In genomic region chr16:88692861-88693260, GRCh38 we compare ENCODE assay signal across 17 cellular contexts. TPM values are rescaled to one million over a fixed set of nuclear protein-coding genes. Genes with fewer than 3 reads are reported as not detected.
DNase-seq lines count a peak whose midpoint lies in the region; ATAC-seq and TF ChIP-seq lines count a peak whose summit lies in the region.
"Had no signal": no experiment of that assay in that cellular context is flagged by ENCODE, and none has a peak within 500 bp of the region (broad histone marks: within the 10 kb centered on the region; RNA-seq: fewer than 3 reads in every experiment).

No MANE protein-coding gene starts in this region.

- no peaks in the 10 kb centered on the region for H3K36me3 ChIP-seq in uterus

- intact Hi-C loops in activated CD4-positive, alpha-beta T cell treated with anti-CD3 and anti-CD28 coated beads, Interleukin-2, amount 10 ng/mL, durations not matched to agents 24 days and 14 days (cut with micrococcal nuclease), result no loop called here
- intact Hi-C loops in uterus (cut with DNase I; ENCODE audit: low total_unique reads), result no loop called here

- DNase-seq in activated CD4-positive, alpha-beta T cell treated with anti-CD3 and anti-CD28 coated beads, Interleukin-2, amount 10 ng/mL, durations not matched to agents 24 days and 14 days, result no peak
- DNase-seq in activated CD4-positive, alpha-beta T cell treated with anti-CD3 and anti-CD28 coated beads, Interleukin-2, amount 50 U/mL, for 1 hour, result no peak
- no peak for DNase-seq in activated naive CD8-positive, alpha-beta T cell treated with anti-CD3 and anti-CD28 coated beads, Interleukin-2, amount 10 ng/mL, durations not matched to agents 7 days and 5 days
- DNase-seq in activated naive CD8-positive, alpha-beta T cell treated with anti-CD3 and anti-CD28 coated beads for 36 hours, result no peak
- no peak for DNase-seq in stimulated activated effector memory CD8-positive, alpha-beta T cell treated with anti-CD3 and anti-CD28 coated beads, Interleukin-12 subunit alpha, Interleukin-12 subunit beta, amount 100 ng/mL, for 72 hours (ENCODE audit: low spot score in 2 of 2)
- no peak for DNase-seq in NCI-H1092 (lab: John Stamatoyannopoulos, UW)
- no peak for DNase-seq in uterus
- DNase-seq: 8988T, DMS79 treated with DMSO at 0.1 percent for 48 hours, HCEC 1CT, Karpas-422, NCI-H1930, NCI-H2171, NCI-H774 had no signal

- H3K9me3 ChIP-seq in uterus, result no peaks in the 10 kb centered on the region

- TF ChIP-seq CTCF in uterus (IDR thresholded peaks at IDR 0.05), result no peak

- peaks cover 5% of the 10 kb centered on the region for H3K36me3 Mint-ChIP-seq in activated CD4-positive, alpha-beta T cell treated with anti-CD3 and anti-CD28 coated beads, Interleukin-2, amount 10 ng/mL, durations not matched to agents 24 days and 14 days (ENCODE audit: low read depth)
- peaks cover 7% of the 10 kb centered on the region for H3K36me3 Mint-ChIP-seq in activated naive CD8-positive, alpha-beta T cell treated with anti-CD3 and anti-CD28 coated beads, Interleukin-2, amount 10 ng/mL, durations not matched to agents 7 days and 5 days
- peaks cover 4% of the 10 kb centered on the region for H3K36me3 Mint-ChIP-seq in activated naive CD8-positive, alpha-beta T cell treated with anti-CD3 and anti-CD28 coated beads for 36 hours
- H3K36me3 Mint-ChIP-seq in activated T-helper 17 cell treated with anti-CD3 and anti-CD28 coated beads, Interleukin-2, amount 50 U/mL, for 72 hours (ENCODE audit: low read depth), result peaks cover 8% of the 10 kb centered on the region
- H3K36me3 Mint-ChIP-seq in stimulated activated effector memory CD8-positive, alpha-beta T cell treated with anti-CD3 and anti-CD28 coated beads, Interleukin-12 subunit alpha, Interleukin-12 subunit beta, amount 100 ng/mL, for 72 hours, result peaks cover 26% of the 10 kb centered on the region

- H3K4me1 Mint-ChIP-seq in activated CD4-positive, alpha-beta T cell treated with anti-CD3 and anti-CD28 coated beads, Interleukin-2, amount 10 ng/mL, durations not matched to agents 24 days and 14 days, result peaks cover 43% of the 10 kb centered on the region
- peaks cover 35% of the 10 kb centered on the region for H3K4me1 Mint-ChIP-seq in activated naive CD8-positive, alpha-beta T cell treated with anti-CD3 and anti-CD28 coated beads, Interleukin-2, amount 10 ng/mL, durations not matched to agents 7 days and 5 days
- peaks cover 29% of the 10 kb centered on the region for H3K4me1 Mint-ChIP-seq in activated naive CD8-positive, alpha-beta T cell treated with anti-CD3 and anti-CD28 coated beads for 36 hours
- H3K4me1 Mint-ChIP-seq in activated T-helper 17 cell treated with anti-CD3 and anti-CD28 coated beads, Interleukin-2, amount 50 U/mL, for 72 hours, result peaks cover 7% of the 10 kb centered on the region
- peaks cover 36% of the 10 kb centered on the region for H3K4me1 Mint-ChIP-seq in stimulated activated effector memory CD8-positive, alpha-beta T cell treated with anti-CD3 and anti-CD28 coated beads, Interleukin-12 subunit alpha, Interleukin-12 subunit beta, amount 100 ng/mL, for 72 hours

- H3K27me3 ChIP-seq in uterus, result peaks cover 0 to 6% of the 10 kb centered on the region in 2 donors

- TF ChIP-seq POLR2A in uterus (IDR thresholded peaks at IDR 0.05), result no peak

- POLR2A ChIA-PET in activated naive CD8-positive, alpha-beta T cell treated with anti-CD3 and anti-CD28 coated beads, Interleukin-2, amount 10 ng/mL, durations not matched to agents 7 days and 5 days (lab: Charles Lee), result interaction anchor here (0.6 to 4.0 kb wide), 8 partner anchors 8 to 102 kb away, joined by 3 to 45 read pairs (median 4); partner anchors contain the start of genes CTU2, CYBA, MVD and RNF166

- H3K27ac Mint-ChIP-seq in activated CD4-positive, alpha-beta T cell treated with anti-CD3 and anti-CD28 coated beads, Interleukin-2, amount 10 ng/mL, durations not matched to agents 24 days and 14 days, result peak overlapping the region; percentile 20
- peak overlapping the region; percentile 90 for H3K27ac Mint-ChIP-seq in activated naive CD8-positive, alpha-beta T cell treated with anti-CD3 and anti-CD28 coated beads, Interleukin-2, amount 10 ng/mL, durations not matched to agents 7 days and 5 days
- no peak overlapping the region for H3K27ac Mint-ChIP-seq in activated naive CD8-positive, alpha-beta T cell treated with anti-CD3 and anti-CD28 coated beads for 36 hours
- peak overlapping the region; percentile 57 for H3K27ac Mint-ChIP-seq in activated T-helper 17 cell treated with anti-CD3 and anti-CD28 coated beads, Interleukin-2, amount 50 U/mL, for 72 hours
- peak overlapping the region; percentile 63 for H3K27ac Mint-ChIP-seq in stimulated activated effector memory CD8-positive, alpha-beta T cell treated with anti-CD3 and anti-CD28 coated beads, Interleukin-12 subunit alpha, Interleukin-12 subunit beta, amount 100 ng/mL, for 72 hours

- H3K4me3 ChIP-seq in uterus, result no peak overlapping the region

- peak overlapping the region; percentile 30 for H3K4me3 Mint-ChIP-seq in activated CD4-positive, alpha-beta T cell treated with anti-CD3 and anti-CD28 coated beads, Interleukin-2, amount 10 ng/mL, durations not matched to agents 24 days and 14 days
- H3K4me3 Mint-ChIP-seq in activated naive CD8-positive, alpha-beta T cell treated with anti-CD3 and anti-CD28 coated beads, Interleukin-2, amount 10 ng/mL, durations not matched to agents 7 days and 5 days, result peak overlapping the region; percentile 68
- H3K4me3 Mint-ChIP-seq in activated naive CD8-positive, alpha-beta T cell treated with anti-CD3 and anti-CD28 coated beads for 36 hours, result no peak overlapping the region
- H3K4me3 Mint-ChIP-seq in activated T-helper 17 cell treated with anti-CD3 and anti-CD28 coated beads, Interleukin-2, amount 50 U/mL, for 72 hours, result peak overlapping the region; percentile 43
- H3K4me3 Mint-ChIP-seq in stimulated activated effector memory CD8-positive, alpha-beta T cell treated with anti-CD3 and anti-CD28 coated beads, Interleukin-12 subunit alpha, Interleukin-12 subunit beta, amount 100 ng/mL, for 72 hours, result peak overlapping the region; percentile 26

- H3K27me3 Mint-ChIP-seq in activated CD4-positive, alpha-beta T cell treated with anti-CD3 and anti-CD28 coated beads, Interleukin-2, amount 10 ng/mL, durations not matched to agents 24 days and 14 days, result no peaks in the 10 kb centered on the region
- peaks cover 1% of the 10 kb centered on the region for H3K27me3 Mint-ChIP-seq in activated naive CD8-positive, alpha-beta T cell treated with anti-CD3 and anti-CD28 coated beads, Interleukin-2, amount 10 ng/mL, durations not matched to agents 7 days and 5 days
- H3K27me3 Mint-ChIP-seq in activated naive CD8-positive, alpha-beta T cell treated with anti-CD3 and anti-CD28 coated beads for 36 hours, result no peaks in the 10 kb centered on the region
- no peaks in the 10 kb centered on the region for H3K27me3 Mint-ChIP-seq in activated T-helper 17 cell treated with anti-CD3 and anti-CD28 coated beads, Interleukin-2, amount 50 U/mL, for 72 hours

- no peaks in the 10 kb centered on the region for H3K4me1 ChIP-seq in uterus

- H3K9me3 Mint-ChIP-seq in activated CD4-positive, alpha-beta T cell treated with anti-CD3 and anti-CD28 coated beads, Interleukin-2, amount 10 ng/mL, durations not matched to agents 24 days and 14 days, result no peaks in the 10 kb centered on the region
- no peaks in the 10 kb centered on the region for H3K9me3 Mint-ChIP-seq in activated naive CD8-positive, alpha-beta T cell treated with anti-CD3 and anti-CD28 coated beads, Interleukin-2, amount 10 ng/mL, durations not matched to agents 7 days and 5 days
- H3K9me3 Mint-ChIP-seq in activated naive CD8-positive, alpha-beta T cell treated with anti-CD3 and anti-CD28 coated beads for 36 hours, result no peaks in the 10 kb centered on the region
- no peaks in the 10 kb centered on the region for H3K9me3 Mint-ChIP-seq in activated T-helper 17 cell treated with anti-CD3 and anti-CD28 coated beads, Interleukin-2, amount 50 U/mL, for 72 hours
- no peaks in the 10 kb centered on the region for H3K9me3 Mint-ChIP-seq in stimulated activated effector memory CD8-positive, alpha-beta T cell treated with anti-CD3 and anti-CD28 coated beads, Interleukin-12 subunit alpha, Interleukin-12 subunit beta, amount 100 ng/mL, for 72 hours

- no peak overlapping the region for H3K27ac ChIP-seq in uterus
- H3K27ac ChIP-seq: C4-2B had no signal

- peak; percentile 31 for ATAC-seq in activated naive CD8-positive, alpha-beta T cell treated with anti-CD3 and anti-CD28 coated beads, Interleukin-2, amount 10 ng/mL, durations not matched to agents 7 days and 5 days (ENCODE audit: low read depth)
- ATAC-seq in activated T-helper 17 cell treated with anti-CD3 and anti-CD28 coated beads, Interleukin-2, amount 50 U/mL, for 72 hours (replicated peaks), result peak; percentile 34
- ATAC-seq in stimulated activated effector memory CD8-positive, alpha-beta T cell treated with anti-CD3 and anti-CD28 coated beads, Interleukin-12 subunit alpha, Interleukin-12 subunit beta, amount 100 ng/mL, for 72 hours, result no peak

RNA-seq across cellular contexts. Expression of gene SNAI3, which starts 6.6 kb away (rescaled TPM):
- 3.0 and 3.3 TPM in 2 replicates for total RNA-seq in activated CD4-positive, alpha-beta T cell treated with anti-CD3 and anti-CD28 coated beads, Interleukin-2, amount 10 ng/mL, durations not matched to agents 24 days and 14 days
- total RNA-seq in activated naive CD8-positive, alpha-beta T cell treated with anti-CD3 and anti-CD28 coated beads, Interleukin-2, amount 10 ng/mL, durations not matched to agents 7 days and 5 days, result 10 to 100 TPM; 14.4 to 15.0 TPM
- total RNA-seq in activated naive CD8-positive, alpha-beta T cell treated with anti-CD3 and anti-CD28 coated beads for 36 hours, result 1 to 10 TPM; 2.0 to 2.2 TPM
- total RNA-seq in activated T-helper 17 cell treated with anti-CD3 and anti-CD28 coated beads, Interleukin-2, amount 50 U/mL, for 72 hours, result 1 to 10 TPM; 5.9 to 6.7 TPM
- under 1 TPM in 2 of 4 donors, not detected in 2; 0.14 to 0.43 TPM for total RNA-seq in uterus
- total RNA-seq: NCI-H460 had no signal

RNA-seq across cellular contexts. Expression of gene RNF166, which starts 13.3 kb away (rescaled TPM):
- total RNA-seq in activated CD4-positive, alpha-beta T cell treated with anti-CD3 and anti-CD28 coated beads, Interleukin-2, amount 10 ng/mL, durations not matched to agents 24 days and 14 days, result 47.3 and 49.7 TPM in 2 replicates
- total RNA-seq in activated naive CD8-positive, alpha-beta T cell treated with anti-CD3 and anti-CD28 coated beads, Interleukin-2, amount 10 ng/mL, durations not matched to agents 7 days and 5 days, result 100 to 1,000 TPM; 227 to 229 TPM
- total RNA-seq in activated naive CD8-positive, alpha-beta T cell treated with anti-CD3 and anti-CD28 coated beads for 36 hours, result 10 to 100 TPM; 58.7 to 59.0 TPM
- 100 to 1,000 TPM in 1 of 2 donors, 10 to 100 TPM in 1; 57.1 to 119 TPM for total RNA-seq in activated T-helper 17 cell treated with anti-CD3 and anti-CD28 coated beads, Interleukin-2, amount 50 U/mL, for 72 hours
- 10 to 100 TPM; 14.2 to 33.2 (median 20.0) TPM for total RNA-seq in uterus

RNA-seq across cellular contexts. Expression of gene CTU2, which starts 13.4 kb away (rescaled TPM):
- total RNA-seq in activated CD4-positive, alpha-beta T cell treated with anti-CD3 and anti-CD28 coated beads, Interleukin-2, amount 10 ng/mL, durations not matched to agents 24 days and 14 days, result 68.8 and 69.9 TPM in 2 replicates
- total RNA-seq in activated naive CD8-positive, alpha-beta T cell treated with anti-CD3 and anti-CD28 coated beads, Interleukin-2, amount 10 ng/mL, durations not matched to agents 7 days and 5 days, result 10 to 100 TPM; 22.8 to 25.7 TPM
- 10 to 100 TPM; 59.7 to 62.7 TPM for total RNA-seq in activated naive CD8-positive, alpha-beta T cell treated with anti-CD3 and anti-CD28 coated beads for 36 hours
- total RNA-seq in activated T-helper 17 cell treated with anti-CD3 and anti-CD28 coated beads, Interleukin-2, amount 50 U/mL, for 72 hours, result 10 to 100 TPM; 19.8 to 31.8 TPM
- total RNA-seq in uterus, result 10 to 100 TPM in 3 of 4 donors, under 1 TPM in 1; 0.88 to 20.3 (median 14.6) TPM

RNA-seq across cellular contexts. Expression of gene MVD, which starts 30.0 kb away (rescaled TPM):
- total RNA-seq in activated CD4-positive, alpha-beta T cell treated with anti-CD3 and anti-CD28 coated beads, Interleukin-2, amount 10 ng/mL, durations not matched to agents 24 days and 14 days, result 95.7 and 102 TPM in 2 replicates
- 10 to 100 TPM; 80.7 to 84.2 TPM for total RNA-seq in activated naive CD8-positive, alpha-beta T cell treated with anti-CD3 and anti-CD28 coated beads, Interleukin-2, amount 10 ng/mL, durations not matched to agents 7 days and 5 days
- 10 to 100 TPM; 53.3 to 56.6 TPM for total RNA-seq in activated naive CD8-positive, alpha-beta T cell treated with anti-CD3 and anti-CD28 coated beads for 36 hours
- 10 to 100 TPM; 84.3 to 93.2 TPM for total RNA-seq in activated T-helper 17 cell treated with anti-CD3 and anti-CD28 coated beads, Interleukin-2, amount 50 U/mL, for 72 hours
- 10 to 100 TPM in 2 of 4 donors, 1 to 10 TPM in 2; 2.4 to 22.1 (median 15.0) TPM for total RNA-seq in uterus

RNA-seq across cellular contexts. Expression of gene CYBA, which starts 42.0 kb away (rescaled TPM):
- 222 and 228 TPM in 2 replicates for total RNA-seq in activated CD4-positive, alpha-beta T cell treated with anti-CD3 and anti-CD28 coated beads, Interleukin-2, amount 10 ng/mL, durations not matched to agents 24 days and 14 days
- total RNA-seq in activated naive CD8-positive, alpha-beta T cell treated with anti-CD3 and anti-CD28 coated beads, Interleukin-2, amount 10 ng/mL, durations not matched to agents 7 days and 5 days, result 100 to 1,000 TPM; 505 to 513 TPM
- total RNA-seq in activated naive CD8-positive, alpha-beta T cell treated with anti-CD3 and anti-CD28 coated beads for 36 hours, result 100 to 1,000 TPM; 197 to 204 TPM
- total RNA-seq in activated T-helper 17 cell treated with anti-CD3 and anti-CD28 coated beads, Interleukin-2, amount 50 U/mL, for 72 hours, result 100 to 1,000 TPM; 242 to 290 TPM
- 10 to 100 TPM; 17.4 to 72.0 (median 38.3) TPM for total RNA-seq in uterus
